ENCODE assay signal across 8 cellular contexts in the genomic region with DNA sequence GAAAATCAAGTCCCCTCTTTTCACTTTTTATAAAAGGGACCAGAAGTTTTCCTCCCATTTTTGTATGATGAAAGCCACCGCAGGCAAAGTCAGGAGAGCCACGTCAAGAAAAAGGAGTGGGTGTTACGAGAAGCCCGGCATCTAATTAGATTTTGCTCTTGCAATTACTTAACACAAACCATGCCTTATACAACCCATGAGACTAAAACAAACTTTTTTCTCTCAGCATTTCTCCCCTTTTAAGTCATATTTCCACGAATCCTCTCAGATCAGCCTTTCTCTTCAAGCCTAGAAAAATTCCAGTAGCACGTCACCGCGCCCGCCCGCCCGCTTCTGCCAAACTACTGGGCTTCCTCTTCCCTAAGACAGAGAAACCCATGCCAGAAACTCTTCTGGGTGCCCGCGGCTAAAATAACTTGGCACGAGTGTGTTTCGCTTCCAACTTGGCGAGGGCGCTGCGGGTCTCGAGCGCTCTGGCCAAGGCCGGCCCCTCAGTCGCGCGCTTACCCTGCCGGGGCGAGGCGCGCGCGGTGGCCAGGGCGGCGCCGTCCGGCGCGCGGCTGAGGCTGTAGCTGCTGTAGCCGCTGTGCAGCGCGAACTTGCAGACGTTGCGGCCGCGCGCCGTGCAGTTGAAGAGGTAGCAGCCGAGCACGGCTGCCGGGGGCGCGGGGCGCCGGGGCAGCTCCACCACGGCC. TPM values are rescaled to one million over a fixed set of nuclear protein-coding genes. Genes with fewer than 3 reads are reported as not detected.
DNase-seq lines count a peak whose midpoint lies in the region; ATAC-seq and TF ChIP-seq lines count a peak whose summit lies in the region.

No MANE protein-coding gene starts in this region.

- TF ChIP-seq EP300 in stomach (IDR thresholded peaks at IDR 0.05): no peak

- ATAC-seq in activated CD4-positive, CD25-positive, alpha-beta regulatory T cell treated with anti-CD3 and anti-CD28 coated beads, Interleukin-2, amount 50 U/mL, for 24 hours: peak; percentile 8 to 13
- peak; percentile 15 for ATAC-seq in HG02970 (IDR thresholded peaks at IDR 0.05; ENCODE audit: low FRiP score, unreplicated experiment)

- intact Hi-C loops in stomach (cut with DNase I; ENCODE audit: low total_unique reads): no loop called here

- H3K4me1 ChIP-seq in stomach: peaks cover 36 to 56% (median 54%) of the 10 kb centered on the region in 4 donors

- no peaks in the 10 kb centered on the region for H3K27me3 ChIP-seq in stomach

- H3K27ac ChIP-seq in stomach: peak overlapping the region; percentile 94 to 99 (median 97)

- no peaks in the 10 kb centered on the region for H3K9me3 ChIP-seq in stomach

- no peaks in the 10 kb centered on the region for H3K36me3 ChIP-seq in stomach

- WGBS in stomach, 5 donors: 0 to 2% (median 1%) methylated on average over 25 to 54 of the region's 54 CpGs

- peak overlapping the region; percentile 78 to 87 (median 84) for H3K4me3 ChIP-seq in stomach

- TF ChIP-seq CTCF in stomach (IDR thresholded peaks at IDR 0.05): no peak

- no peak for DNase-seq in activated CD4-positive, CD25-positive, alpha-beta regulatory T cell (lab: John Stamatoyannopoulos, UW)
- DNase-seq in NCI-H2196 treated with DMSO at 0.1 percent for 48 hours (lab: John Stamatoyannopoulos, UW; ENCODE audit: unreplicated experiment) (peak; percentile 63), erythroblast (lab: John Stamatoyannopoulos, UW) (peak; percentile 66 to 69), midbrain (lab: John Stamatoyannopoulos, UW) (peak; percentile 51), stomach (peak; percentile 79)
- peak; percentile 73 for DNase-seq in activated CD8-positive, alpha-beta memory T cell treated with anti-CD3 and anti-CD28 coated beads for 24 hours

- TF ChIP-seq POLR2A in erythroblast (IDR thresholded peaks at IDR 0.05; ENCODE audit: low read length) (no peak), stomach (IDR thresholded peaks at IDR 0.05) (no peak)

RNA-seq across cellular contexts. Expression of gene LRP11, which starts 1.1 kb away (rescaled TPM):
- 10 to 100 TPM in 3 of 5 donors, 1 to 10 TPM in 2; 1.8 to 80.8 (median 23.9) TPM for total RNA-seq in stomach
- polyA plus RNA-seq in stomach: 10 to 100 TPM in 1 of 3 donors, 1 to 10 TPM in 2; 2.0 to 18.1 (median 7.4) TPM

RNA-seq across cellular contexts. Expression of gene RAET1E, which starts 34.9 kb away (rescaled TPM):
- total RNA-seq in stomach: not detected
- polyA plus RNA-seq in stomach: 1 to 10 TPM in 1 of 3 donors, under 1 TPM in 1, not detected in 1; 0.19 to 2.6 TPM

RNA-seq across cellular contexts. Expression of gene RAET1G, which starts 59.9 kb away (rescaled TPM):
- under 1 TPM in 1 of 5 donors, not detected in 4; 0.89 TPM for total RNA-seq in stomach
- 1 to 10 TPM in 1 of 3 donors, not detected in 2; 3.1 TPM for polyA plus RNA-seq in stomach

Comparison
In these comparisons a context has a peak if more than half of its experiments do, and no peak if none do; other contexts are left out.
1. DNase-seq: peak in NCI-H2196 treated with DMSO at 0.1 percent for 48 hours (single experiment), activated CD8-positive, alpha-beta memory T cell treated with anti-CD3 and anti-CD28 coated beads for 24 hours (single experiment), erythroblast (2 of 2), midbrain (single experiment) and stomach (single experiment); none in activated CD4-positive, CD25-positive, alpha-beta regulatory T cell (0 of 4).